In genomic region chr16:56701534-56701933, GRCh38 we compare ENCODE assay signal across 14 cellular contexts. TPM values are rescaled to one million over a fixed set of nuclear protein-coding genes. Genes with fewer than 3 reads are reported as not detected.
DNase-seq lines count a peak whose midpoint lies in the region; ATAC-seq and TF ChIP-seq lines count a peak whose summit lies in the region.
"Had no signal": no experiment of that assay in that cellular context is flagged by ENCODE, and none has a peak within 500 bp of the region (broad histone marks: within the 10 kb centered on the region; RNA-seq: fewer than 3 reads in every experiment).

No MANE protein-coding gene starts in this region.

- H3K4me3 ChIP-seq in ACC112 (ENCODE audit: low read depth, low read length) (no peak overlapping the region), DND-41 (ENCODE audit: low read depth in 1 of 2, low read length in 2 of 2) (no peak overlapping the region), RWPE2 (ENCODE audit: severe bottlenecking) (no peak overlapping the region), mesenchymal stem cell (ENCODE audit: insufficient read depth in 1 of 2, low read depth in 1 of 2, low read length in 2 of 2) (no peak overlapping the region)
- H3K4me3 ChIP-seq: K562, skin epidermis had no signal

- H3K79me2 ChIP-seq in ACC112 (ENCODE audit: control insufficient read depth, insufficient read depth, low read length, unreplicated experiment) (no peaks in the 10 kb centered on the region), DND-41 (ENCODE audit: insufficient read depth, low read length) (no peaks in the 10 kb centered on the region)

- H3K4me2 ChIP-seq in DND-41 (ENCODE audit: insufficient read depth, low read length) (no peak overlapping the region; the same call in 1 of the 2 replicates), mesenchymal stem cell (ENCODE audit: low read length, poor library complexity, severe bottlenecking) (no peak overlapping the region)

- H3K4me1 ChIP-seq in ACC112 (ENCODE audit: control insufficient read depth, insufficient read depth, low read length, unreplicated experiment), result peaks cover 10% of the 10 kb centered on the region
- peaks cover 11% of the 10 kb centered on the region for H3K4me1 ChIP-seq in DND-41 (ENCODE audit: insufficient read depth, low read length)
- H3K4me1 ChIP-seq in RWPE2 (ENCODE audit: insufficient read depth, poor library complexity, severe bottlenecking), result peaks cover 8% of the 10 kb centered on the region
- H3K4me1 ChIP-seq in mesenchymal stem cell (ENCODE audit: control insufficient read depth, insufficient read depth, low read depth, low read length), result no peaks in the 10 kb centered on the region

- TF ChIP-seq CTCF in DND-41 (IDR thresholded peaks at IDR 0.05; ENCODE audit: borderline replicate concordance, extremely low read depth, low read length, poor library complexity, severe bottlenecking) (no peak), RWPE2 (IDR thresholded peaks at IDR 0.05; ENCODE audit: poor library complexity, severe bottlenecking) (no peak)

- no peaks in the 10 kb centered on the region for H3K79me1 ChIP-seq in mesenchymal stem cell (replicated peaks; ENCODE audit: low read length, poor library complexity, severe bottlenecking)

- no peak overlapping the region for H4K91ac ChIP-seq in mesenchymal stem cell (ENCODE audit: low read length)

- H2BK12ac ChIP-seq in mesenchymal stem cell (ENCODE audit: low read length in 2 of 2), result peak overlapping the region; percentile 20 to 31

- H4K20me1 ChIP-seq in DND-41 (ENCODE audit: insufficient read depth, low read length), result no peaks in the 10 kb centered on the region

- peak overlapping the region; percentile 8 for H4K8ac ChIP-seq in mesenchymal stem cell (ENCODE audit: low read length)

- H3K27me3 ChIP-seq in ACC112 (ENCODE audit: insufficient read depth, low read length) (no peaks in the 10 kb centered on the region), DND-41 (ENCODE audit: insufficient read depth, low read length, poor library complexity) (no peaks in the 10 kb centered on the region), RWPE2 (ENCODE audit: insufficient read depth, poor library complexity, severe bottlenecking) (no peaks in the 10 kb centered on the region), mesenchymal stem cell (ENCODE audit: control insufficient read depth in 1 of 2, insufficient read depth in 1 of 2, low read length in 2 of 2) (no peaks in the 10 kb centered on the region)
- H3K27me3 ChIP-seq: foreskin keratinocyte had no signal

- DNase-seq in DND-41 (no peak), RWPE2 (ENCODE audit: low spot score) (no peak), mesenchymal stem cell (no peak), H4 (ENCODE audit: low spot score) (no peak), HEK293T (ENCODE audit: extremely low spot score) (no peak), cortex of kidney (lab: John Stamatoyannopoulos, UW) (no peak)

- H2BK120ac ChIP-seq in mesenchymal stem cell (ENCODE audit: low read depth, low read length), result no peak overlapping the region

- peak overlapping the region in 1 of 2 experiments; percentile 43 for H3K18ac ChIP-seq in mesenchymal stem cell (ENCODE audit: low read depth in 1 of 2, low read length in 2 of 2)

- H2BK15ac ChIP-seq in mesenchymal stem cell (ENCODE audit: low read depth, poor library complexity, severe bottlenecking), result peak overlapping the region; percentile 77

- H3K27ac ChIP-seq in ACC112 (ENCODE audit: low read depth, low read length), result no peak overlapping the region
- H3K27ac ChIP-seq in DND-41 (ENCODE audit: low read length), result peak overlapping the region; percentile 23
- peak overlapping the region; percentile 15 for H3K27ac ChIP-seq in RWPE2 (ENCODE audit: poor library complexity, severe bottlenecking)
- H3K27ac ChIP-seq in mesenchymal stem cell (ENCODE audit: low read length, poor library complexity, severe bottlenecking), result no peak overlapping the region
- H3K27ac ChIP-seq: foreskin keratinocyte, skin epidermis had no signal

- H3K23ac ChIP-seq in mesenchymal stem cell (ENCODE audit: low read length in 2 of 2), result no peak overlapping the region

- POLR2A ChIA-PET in HEK293T (lab: Yijun Ruan, JAX), result interaction anchor here (1.1 to 1.5 kb wide), 4 partner anchors 19 to 251 kb away, joined by 3 to 6 read pairs (median 5); partner anchors contain the start of genes MT1X, MT2A, NUDT21 and OGFOD1

- ATAC-seq in DND-41 (ENCODE audit: insufficient read depth, low read depth) (no peak), RWPE2 (ENCODE audit: low read depth) (no peak), HG02610 (IDR thresholded peaks at IDR 0.05; ENCODE audit: unreplicated experiment) (no peak)

- H2BK5ac ChIP-seq in mesenchymal stem cell (ENCODE audit: low read depth, low read length, poor library complexity, severe bottlenecking), result no peak overlapping the region

- no peak overlapping the region for H3K14ac ChIP-seq in mesenchymal stem cell (ENCODE audit: low read length in 2 of 2)

- H3K36me3 ChIP-seq in ACC112 (ENCODE audit: insufficient read depth, low read length) (no peaks in the 10 kb centered on the region), DND-41 (ENCODE audit: insufficient read depth, low read length) (no peaks in the 10 kb centered on the region), RWPE2 (ENCODE audit: low read depth) (no peaks in the 10 kb centered on the region), mesenchymal stem cell (ENCODE audit: control insufficient read depth in 1 of 2, insufficient read depth in 2 of 2, low read depth in 1 of 2, low read length in 2 of 2) (no peaks in the 10 kb centered on the region)

- H3K9me3 ChIP-seq in DND-41 (ENCODE audit: insufficient read depth, low read length, severe bottlenecking) (peaks cover 4% of the 10 kb centered on the region), RWPE2 (ENCODE audit: severe bottlenecking) (no peaks in the 10 kb centered on the region), mesenchymal stem cell (ENCODE audit: control insufficient read depth, low read length) (no peaks in the 10 kb centered on the region)

- H3K4ac ChIP-seq in mesenchymal stem cell (ENCODE audit: low read depth in 1 of 2, low read length in 2 of 2), result no peak overlapping the region

- H3K9ac ChIP-seq in DND-41 (ENCODE audit: low read depth, low read length), result no peak overlapping the region
- H3K9ac ChIP-seq in mesenchymal stem cell (ENCODE audit: low read length), result peak overlapping the region; percentile 41

- peak overlapping the region; percentile 7 for H2AFZ ChIP-seq in ACC112 (ENCODE audit: low read length, unreplicated experiment)
- peak overlapping the region; percentile 52 for H2AFZ ChIP-seq in DND-41 (ENCODE audit: low read depth, low read length)
- H2AFZ ChIP-seq in mesenchymal stem cell (ENCODE audit: low read depth, low read length), result peak overlapping the region; percentile 81

- CTCF ChIA-PET in HEK293T (lab: Yijun Ruan, JAX), result interaction anchor here (0.6 to 2.9 kb wide), 13 partner anchors 19 to 350 kb away, joined by 3 to 15 read pairs (median 4); partner anchors contain the start of gene MT1X

- no peak overlapping the region for H2AK5ac ChIP-seq in mesenchymal stem cell (ENCODE audit: low read length, severe bottlenecking)

- 84% methylated on average over 7 of the region's 7 CpGs for WGBS in mesenchymal stem cell

TF ChIP-seq in HEK293T, 16 proteins besides CTCF, POLR2A, EP300 and RAD21:
- TF ChIP-seq ELF4 (IDR thresholded peaks at IDR 0.05) (no peak), FOXK2 (IDR thresholded peaks at IDR 0.05) (no peak), FOXA1 (IDR thresholded peaks at IDR 0.05) (no peak), HDGF (IDR thresholded peaks at IDR 0.05; ENCODE audit: borderline replicate concordance) (no peak), SP1 (IDR thresholded peaks at IDR 0.05) (no peak), TARDBP (IDR thresholded peaks at IDR 0.05) (no peak)

RNA-seq across cellular contexts. Expression of gene MT1X, which starts 19.3 kb away (rescaled TPM):
- 11.0 TPM for polyA plus RNA-seq in mesenchymal stem cell (2013, experiment 1 of 2)
- 11.0 TPM for polyA plus RNA-seq in mesenchymal stem cell (2013, experiment 2 of 2)
- 78.7 and 86.8 TPM in 2 replicates for total RNA-seq in H4 (2014; rRNA removed; shearing (Covaris generic))

RNA-seq across cellular contexts. Expression of gene NUP93, which starts 28.4 kb away (rescaled TPM):
- polyA plus RNA-seq in mesenchymal stem cell (2013, experiment 1 of 2), result 39.0 TPM
- 34.8 TPM for polyA plus RNA-seq in mesenchymal stem cell (2013, experiment 2 of 2)
- 89.0 and 100 TPM in 2 replicates for total RNA-seq in H4 (2014; rRNA removed; shearing (Covaris generic))

RNA-seq across cellular contexts. Expression of gene MT1H, which starts 31.9 kb away (rescaled TPM):
- polyA plus RNA-seq in mesenchymal stem cell (2013, experiment 1 of 2), result not detected
- polyA plus RNA-seq in mesenchymal stem cell (2013, experiment 2 of 2), result not detected
- total RNA-seq in H4 (2014; rRNA removed; shearing (Covaris generic)), result not detected in 2 replicates
- total RNA-seq: activated T-helper 2 cell treated with anti-CD3 and anti-CD28 coated beads, Interferon-gamma antibody, Interleukin-2, Interleukin-4, amounts not matched to agents 10 μg/mL and 5 μg/mL and 100 μg/mL, durations not matched to agents 14 hours and 24 hours and 36 hours; cerebellum; foreskin keratinocyte; K562; temporal lobe had no signal

RNA-seq across cellular contexts. Expression of gene MT1G, which starts 33.7 kb away (rescaled TPM):
- polyA plus RNA-seq in mesenchymal stem cell (2013, experiment 1 of 2), result not detected
- polyA plus RNA-seq in mesenchymal stem cell (2013, experiment 2 of 2), result not detected
- total RNA-seq in H4 (2014; rRNA removed; shearing (Covaris generic)), result not detected in 2 replicates
- total RNA-seq: cerebellum had no signal

RNA-seq across cellular contexts. Expression of gene MT1F, which starts 43.8 kb away (rescaled TPM):
- not detected for polyA plus RNA-seq in mesenchymal stem cell (2013, experiment 1 of 2)
- polyA plus RNA-seq in mesenchymal stem cell (2013, experiment 2 of 2), result not detected
- 0.14 TPM in 1 of 2 replicates, not detected in the other for total RNA-seq in H4 (2014; rRNA removed; shearing (Covaris generic))

Comparison
In these comparisons a context has a peak if more than half of its experiments do, and no peak if none do; other contexts are left out.
1. H2AFZ ChIP-seq: peak in every context shown above with its lines; median percentile 81 in mesenchymal stem cell; 52 in DND-41; 7 in ACC112.
2. H3K27ac ChIP-seq: peak in DND-41 (single experiment) and RWPE2 (single experiment); none in ACC112 (single experiment) and mesenchymal stem cell (single experiment).